ENCODE assay signal across 8 cellular contexts in the genomic region with DNA sequence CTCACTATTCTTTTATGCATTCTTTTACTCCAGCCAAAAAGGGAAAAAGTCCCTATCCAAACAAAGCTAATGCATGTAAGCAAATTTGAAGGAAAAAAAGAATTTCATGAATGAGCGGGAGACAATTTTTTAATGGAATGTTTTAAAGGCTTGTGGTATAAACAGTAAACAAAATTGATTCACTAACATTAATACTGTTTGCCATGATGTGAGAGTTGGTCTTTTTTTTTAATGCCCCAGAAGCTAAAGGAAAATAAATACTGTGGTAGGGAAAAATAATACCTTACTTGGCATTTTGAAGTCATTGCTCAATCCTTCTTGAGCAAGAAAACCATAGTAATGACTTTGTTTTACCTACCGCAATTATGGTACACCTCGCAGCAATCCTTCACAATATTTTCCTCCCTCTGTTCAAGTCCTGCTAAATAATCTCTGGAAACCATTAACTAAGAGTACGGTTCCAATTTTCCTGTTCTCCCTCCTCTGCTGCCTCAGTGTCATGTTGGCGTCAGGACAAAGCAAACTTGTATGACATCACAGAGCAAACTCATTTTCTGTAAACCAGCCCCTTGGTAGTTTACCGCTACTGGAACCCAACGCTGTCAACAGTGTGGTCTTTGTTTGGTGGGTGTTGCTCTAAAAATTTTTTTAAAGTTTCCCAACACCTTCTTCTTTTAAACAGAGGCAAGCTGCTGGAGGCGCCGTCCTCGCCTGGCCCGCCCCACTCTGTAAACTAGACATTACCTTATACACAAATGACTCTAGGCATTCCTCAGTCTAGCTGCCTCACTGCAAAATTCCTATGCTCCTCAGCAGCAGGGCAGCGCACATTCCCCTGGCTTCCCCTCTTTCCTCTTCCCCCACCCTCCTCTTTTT.
DNase-seq lines count a peak whose midpoint lies in the region; ATAC-seq and TF ChIP-seq lines count a peak whose summit lies in the region.

No MANE protein-coding gene starts in this region.

- no peak overlapping the region for H3K27ac Mint-ChIP-seq in MCF 10A (ENCODE audit: low read depth, unreplicated experiment)

- POLR2A ChIA-PET in MCF 10A (lab: Yijun Ruan, JAX) = interaction anchor here (0.6 to 4.8 kb wide), 39 partner anchors 10 to 1072 kb away, joined by 3 to 47 read pairs (median 4); a partner anchor contains a TSS

- peaks cover 4% of the 10 kb centered on the region for H3K36me3 Mint-ChIP-seq in MCF 10A (ENCODE audit: insufficient read depth, unreplicated experiment)

- ATAC-seq in thoracic aorta (ENCODE audit: insufficient number of reproducible peaks, low FRiP score, low read depth) (peak; percentile 87), HG02798 (IDR thresholded peaks at IDR 0.05; ENCODE audit: poor library complexity, unreplicated experiment) (no peak)

- H3K4me1 Mint-ChIP-seq in MCF 10A (ENCODE audit: insufficient read depth, unreplicated experiment) = peaks cover 5% of the 10 kb centered on the region

- no TSS peak for BruUV-seq in MCF 10A (replicated peaks; lab: Mats Ljungman, UMichigan)

- peak overlapping the region; percentile 50 to 76 (median 68) for H3K4me2 ChIP-seq in BLaER1 treated with 17β-estradiol and CSF1 and Interleukin-3, amounts not matched to agents 10 nM and 100 nM

- TF ChIP-seq CTCF in MCF 10A (IDR thresholded peaks at IDR 0.05; ENCODE audit: unreplicated experiment) = no peak
- no peak for TF ChIP-seq CTCF in thoracic aorta (IDR thresholded peaks at IDR 0.05)

- H3K9me3 Mint-ChIP-seq in MCF 10A (ENCODE audit: unreplicated experiment) = peaks cover 8% of the 10 kb centered on the region

- peaks cover 44 to 72% (median 55%) of the 10 kb centered on the region in 10 experiments for H3K4me1 ChIP-seq in BLaER1 treated with 17β-estradiol and CSF1 and Interleukin-3, amounts not matched to agents 10 nM and 100 nM
- peaks cover 15 to 51% of the 10 kb centered on the region in 2 donors for H3K4me1 ChIP-seq in thoracic aorta (ENCODE audit: control insufficient read depth in 1 of 2, low read depth in 2 of 2)

- H3K9me3 ChIP-seq in BLaER1 treated with 17β-estradiol and CSF1 and Interleukin-3, amounts not matched to agents 10 nM and 100 nM (replicated peaks in 1 of 11) = peaks cover 2 to 9% (median 5%) of the 10 kb centered on the region in 11 experiments; a peak in 20 of 22 replicates
- H3K9me3 ChIP-seq in thoracic aorta = peaks cover 1% of the 10 kb centered on the region

- H3K27ac ChIP-seq in BLaER1 treated with 17β-estradiol and CSF1 and Interleukin-3, amounts not matched to agents 10 nM and 100 nM = peak overlapping the region; percentile 23 to 79 (median 69); a peak in 18 of 22 replicates
- peak overlapping the region; percentile 74 for H3K27ac ChIP-seq in layer of hippocampus (ENCODE audit: low read depth, low read length)
- H3K27ac ChIP-seq in thoracic aorta = peak overlapping the region; percentile 90 to 91

- no peaks in the 10 kb centered on the region for H3K27me3 Mint-ChIP-seq in MCF 10A (ENCODE audit: insufficient read depth, unreplicated experiment)

- peaks cover 0 to 89% (median 0%) of the 10 kb centered on the region in 11 experiments; a peak in 3 of 22 replicates for H4K20me1 ChIP-seq in BLaER1 treated with 17β-estradiol and CSF1 and Interleukin-3, amounts not matched to agents 10 nM and 100 nM

- DNase-seq in NCI-H1092 (lab: John Stamatoyannopoulos, UW) (peak; percentile 13), MCF 10A (ENCODE audit: unreplicated experiment) (peak; percentile 77), thoracic aorta (ENCODE audit: low spot score) (peak; percentile 52), SW 1271 (lab: John Stamatoyannopoulos, UW) (no peak), NCI-H2081 treated with DMSO at 0.1 percent for 48 hours (lab: John Stamatoyannopoulos, UW) (no peak)

- H3K4me3 ChIP-seq in BLaER1 treated with 17β-estradiol and CSF1 and Interleukin-3, amounts not matched to agents 10 nM and 100 nM = no peak overlapping the region
- peak overlapping the region; percentile 64 for H3K4me3 ChIP-seq in thoracic aorta

- H3K4me3 Mint-ChIP-seq in MCF 10A (ENCODE audit: unreplicated experiment) = no peak overlapping the region

- CTCF ChIA-PET in MCF 10A (lab: Yijun Ruan, JAX) = interaction anchor here (0.6 to 2.9 kb wide), 11 partner anchors 9 to 279 kb away, joined by 3 to 13 read pairs (median 4); no protein-coding TSS in a partner anchor

- H3K36me3 ChIP-seq in BLaER1 treated with 17β-estradiol and CSF1 and Interleukin-3, amounts not matched to agents 10 nM and 100 nM = peaks cover 0 to 3% (median 0%) of the 10 kb centered on the region in 11 experiments; a peak in 2 of 22 replicates
- no peaks in the 10 kb centered on the region for H3K36me3 ChIP-seq in thoracic aorta

- peak overlapping the region in 10 of 11 experiments; percentile 50 to 71 (median 65); a peak in 17 of 22 replicates for H3K9ac ChIP-seq in BLaER1 treated with 17β-estradiol and CSF1 and Interleukin-3, amounts not matched to agents 10 nM and 100 nM

- H3K27me3 ChIP-seq in BLaER1 treated with 17β-estradiol and CSF1 and Interleukin-3, amounts not matched to agents 10 nM and 100 nM = no peaks in the 10 kb centered on the region
- H3K27me3 ChIP-seq in layer of hippocampus (ENCODE audit: control insufficient read depth, insufficient read depth, low read length) (no peaks in the 10 kb centered on the region), thoracic aorta (replicated peaks; ENCODE audit: insufficient read depth) (no peaks in the 10 kb centered on the region)

- intact Hi-C loops in MCF 10A (cut with micrococcal nuclease) = loop anchor here (1.0 to 10.0 kb wide), 3 partner anchors 67 to 259 kb away; no protein-coding TSS in a partner anchor

Comparison
In these comparisons a context has a peak if more than half of its experiments do, and no peak if none do; other contexts are left out.
1. DNase-seq: peak in NCI-H1092 (single experiment), MCF 10A (single experiment) and thoracic aorta (single experiment); none in SW 1271 (0 of 2) and NCI-H2081 treated with DMSO at 0.1 percent for 48 hours (single experiment).
2. Peak in every context shown above with its lines, with median percentiles within 50 percentile points of each other: H3K27ac ChIP-seq.